In the genomic region with DNA sequence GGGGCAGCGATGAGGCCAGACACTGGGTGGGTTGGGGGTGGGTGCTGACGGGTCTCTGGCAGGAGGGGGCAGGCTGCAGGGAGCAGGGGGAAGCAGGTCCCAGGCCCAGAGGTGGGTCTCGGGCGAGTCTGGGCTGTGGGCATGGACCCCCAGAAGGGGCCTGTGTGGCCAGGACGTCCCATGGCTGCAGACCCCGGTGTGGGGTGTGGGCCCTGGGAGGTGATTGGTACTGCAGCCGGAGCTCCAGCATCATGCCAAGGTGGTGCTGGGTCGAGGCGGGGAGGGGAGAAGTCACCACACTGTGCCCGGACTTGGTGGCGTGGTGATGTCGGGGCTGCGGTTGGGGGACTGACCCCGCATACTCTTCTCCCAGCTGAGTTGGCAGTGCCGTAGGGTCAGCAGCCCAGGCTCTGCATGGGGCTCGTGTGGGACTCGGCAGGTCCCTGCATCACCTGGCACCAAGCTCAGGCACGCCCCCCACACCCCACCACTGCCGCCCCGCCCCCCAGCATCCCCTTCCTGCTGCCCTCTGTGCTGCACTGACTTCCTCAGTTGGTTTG, we compare ENCODE assay signal across 34 cellular contexts.
"Had no signal": no experiment of that assay in that cellular context is flagged by ENCODE, and none has a peak within 500 bp of the region (broad histone marks: within the 10 kb centered on the region; RNA-seq: fewer than 3 reads in every experiment).

No MANE protein-coding gene starts in this region.

- H3K4me1 Mint-ChIP-seq: activated CD4-positive, alpha-beta T cell treated with anti-CD3 and anti-CD28 coated beads for 36 hours; activated CD4-positive, alpha-beta T cell treated with anti-CD3 and anti-CD28 coated beads, Interleukin-2, amount 10 ng/mL, durations not matched to agents 7 days and 5 days; activated naive CD8-positive, alpha-beta T cell treated with anti-CD3 and anti-CD28 coated beads for 36 hours; activated T-helper 17 cell treated with anti-CD3 and anti-CD28 coated beads, Interleukin-2, amount 50 U/mL, for 72 hours; WTC11 had no signal

- H3K27ac Mint-ChIP-seq: activated CD4-positive, alpha-beta memory T cell treated with anti-CD3 and anti-CD28 coated beads for 36 hours; activated CD4-positive, alpha-beta T cell treated with anti-CD3 and anti-CD28 coated beads for 36 hours; activated CD8-positive, alpha-beta T cell treated with anti-CD3 and anti-CD28 coated beads for 36 hours; activated naive CD4-positive, alpha-beta T cell treated with anti-CD3 and anti-CD28 coated beads for 36 hours; activated naive CD4-positive, alpha-beta T cell treated with anti-CD3 and anti-CD28 coated beads, Interleukin-2, amount 50 U/mL, for 72 hours; activated naive CD8-positive, alpha-beta T cell treated with anti-CD3 and anti-CD28 coated beads for 36 hours; activated T-cell treated with anti-CD3 and anti-CD28 coated beads, Interleukin-2, amount 50 U/mL, for 72 hours; activated T-helper 1 cell treated with anti-CD3 and anti-CD28 coated beads, Interleukin-12 subunit alpha, Interleukin-12 subunit beta, Interleukin-2, Interleukin-4 antibody, amounts not matched to agents 30 ng/mL and 10 ng/mL and 1 ng/mL, durations not matched to agents 14 hours and 24 hours and 36 hours; activated T-helper 17 cell treated with anti-CD3 and anti-CD28 coated beads, Interleukin-2, amount 50 U/mL, for 72 hours; brain; T-helper 1 cell treated with Interleukin-12 subunit alpha and Interleukin-12 subunit beta and Interleukin-4 antibody, amounts not matched to agents 30 μg/mL and 1 μg/mL, for 36 hours; T-helper 2 cell treated with Interferon-gamma antibody and Interleukin-4, amounts not matched to agents 5 μg/mL and 100 μg/mL, for 36 hours had no signal

- H3K4me3 Mint-ChIP-seq: activated CD4-positive, alpha-beta memory T cell treated with anti-CD3 and anti-CD28 coated beads for 36 hours; activated CD4-positive, alpha-beta T cell treated with anti-CD3 and anti-CD28 coated beads for 36 hours; activated CD4-positive, alpha-beta T cell treated with anti-CD3 and anti-CD28 coated beads, Interleukin-2, amount 10 ng/mL, durations not matched to agents 7 days and 5 days; activated CD8-positive, alpha-beta T cell treated with anti-CD3 and anti-CD28 coated beads for 36 hours; activated naive CD4-positive, alpha-beta T cell treated with anti-CD3 and anti-CD28 coated beads for 36 hours; activated naive CD8-positive, alpha-beta T cell treated with anti-CD3 and anti-CD28 coated beads for 36 hours; activated T-cell treated with anti-CD3 and anti-CD28 coated beads, Interleukin-2, amount 50 U/mL, for 4 hours; activated T-cell treated with anti-CD3 and anti-CD28 coated beads, Interleukin-2, amount 50 U/mL, for 72 hours; activated T-helper 1 cell treated with anti-CD3 and anti-CD28 coated beads, Interleukin-12 subunit alpha, Interleukin-12 subunit beta, Interleukin-2, Interleukin-4 antibody, amounts not matched to agents 30 ng/mL and 10 ng/mL and 1 ng/mL, durations not matched to agents 14 hours and 24 hours and 36 hours; activated T-helper 17 cell treated with anti-CD3 and anti-CD28 coated beads, Interleukin-2, amount 50 U/mL, for 72 hours; brain; T-helper 1 cell treated with Interleukin-12 subunit alpha and Interleukin-12 subunit beta and Interleukin-4 antibody, amounts not matched to agents 30 μg/mL and 1 μg/mL, for 36 hours; T-helper 2 cell treated with Interferon-gamma antibody and Interleukin-4, amounts not matched to agents 5 μg/mL and 100 μg/mL, for 36 hours; WTC11 had no signal

- H3K27ac ChIP-seq: adrenal gland, breast epithelium, WERI-Rb-1 had no signal

- H3K27me3 Mint-ChIP-seq: activated CD4-positive, alpha-beta memory T cell treated with anti-CD3 and anti-CD28 coated beads for 36 hours; activated CD4-positive, alpha-beta T cell treated with anti-CD3 and anti-CD28 coated beads for 36 hours; activated CD4-positive, alpha-beta T cell treated with anti-CD3 and anti-CD28 coated beads, Interleukin-2, amount 10 ng/mL, durations not matched to agents 7 days and 5 days; activated CD8-positive, alpha-beta T cell treated with anti-CD3 and anti-CD28 coated beads for 36 hours; activated naive CD8-positive, alpha-beta T cell treated with anti-CD3 and anti-CD28 coated beads for 36 hours; activated T-helper 17 cell treated with anti-CD3 and anti-CD28 coated beads, Interleukin-2, amount 50 U/mL, for 72 hours; brain had no signal

- DNase-seq: activated CD4-positive, alpha-beta memory T cell treated with anti-CD3 and anti-CD28 coated beads for 36 hours; activated CD4-positive, alpha-beta T cell treated with anti-CD3 and anti-CD28 coated beads for 1 hour; activated CD4-positive, alpha-beta T cell treated with anti-CD3 and anti-CD28 coated beads for 36 hours; activated CD4-positive, alpha-beta T cell treated with anti-CD3 and anti-CD28 coated beads for 48 hours; activated CD4-positive, alpha-beta T cell treated with anti-CD3 and anti-CD28 coated beads, Interleukin-2, amount 10 ng/mL, durations not matched to agents 7 days and 5 days; activated CD4-positive, CD25-positive, alpha-beta regulatory T cell; activated CD8-positive, alpha-beta memory T cell treated with anti-CD3 and anti-CD28 coated beads, Interleukin-2, amount 50 U/mL, for 4 hours; activated CD8-positive, alpha-beta T cell treated with anti-CD3 and anti-CD28 coated beads for 36 hours; activated effector memory CD4-positive, alpha-beta T cell treated with anti-CD3 and anti-CD28 coated beads, Interleukin-2, amount 50 U/mL, for 16 hours; activated gamma-delta T cell treated with Interleukin-2 at 50 U/mL for 16 hours; activated naive CD4-positive, alpha-beta T cell; activated naive CD4-positive, alpha-beta T cell treated with anti-CD3 and anti-CD28 coated beads for 36 hours; activated naive CD4-positive, alpha-beta T cell treated with anti-CD3 and anti-CD28 coated beads, Interleukin-2, amount 50 U/mL, for 16 hours; activated naive CD8-positive, alpha-beta T cell treated with anti-CD3 and anti-CD28 coated beads for 36 hours; activated T-cell treated with anti-CD3 and anti-CD28 coated beads for 4 hours; activated T-cell treated with anti-CD3 and anti-CD28 coated beads, Interleukin-2, amount 50 U/mL, for 1 hour; activated T-cell treated with anti-CD3 and anti-CD28 coated beads, Interleukin-2, amount 50 U/mL, for 4 hours; activated T-cell treated with anti-CD3 and anti-CD28 coated beads, Interleukin-2, amount 50 U/mL, for 72 hours; adrenal gland; amniotic stem cell; aorta; central memory CD4-positive, alpha-beta T cell; T-helper 1 cell; T-helper 2 cell; T-helper 9 cell; WERI-Rb-1 had no signal

- H3K27me3 ChIP-seq: adrenal gland, breast epithelium had no signal

- H3K36me3 ChIP-seq: adrenal gland, breast epithelium had no signal

- H3K4me1 ChIP-seq: adrenal gland, breast epithelium had no signal

- H3K4me3 ChIP-seq: adrenal gland, breast epithelium had no signal
